10 cellular contexts compared by ENCODE assay signal in the genomic region with DNA sequence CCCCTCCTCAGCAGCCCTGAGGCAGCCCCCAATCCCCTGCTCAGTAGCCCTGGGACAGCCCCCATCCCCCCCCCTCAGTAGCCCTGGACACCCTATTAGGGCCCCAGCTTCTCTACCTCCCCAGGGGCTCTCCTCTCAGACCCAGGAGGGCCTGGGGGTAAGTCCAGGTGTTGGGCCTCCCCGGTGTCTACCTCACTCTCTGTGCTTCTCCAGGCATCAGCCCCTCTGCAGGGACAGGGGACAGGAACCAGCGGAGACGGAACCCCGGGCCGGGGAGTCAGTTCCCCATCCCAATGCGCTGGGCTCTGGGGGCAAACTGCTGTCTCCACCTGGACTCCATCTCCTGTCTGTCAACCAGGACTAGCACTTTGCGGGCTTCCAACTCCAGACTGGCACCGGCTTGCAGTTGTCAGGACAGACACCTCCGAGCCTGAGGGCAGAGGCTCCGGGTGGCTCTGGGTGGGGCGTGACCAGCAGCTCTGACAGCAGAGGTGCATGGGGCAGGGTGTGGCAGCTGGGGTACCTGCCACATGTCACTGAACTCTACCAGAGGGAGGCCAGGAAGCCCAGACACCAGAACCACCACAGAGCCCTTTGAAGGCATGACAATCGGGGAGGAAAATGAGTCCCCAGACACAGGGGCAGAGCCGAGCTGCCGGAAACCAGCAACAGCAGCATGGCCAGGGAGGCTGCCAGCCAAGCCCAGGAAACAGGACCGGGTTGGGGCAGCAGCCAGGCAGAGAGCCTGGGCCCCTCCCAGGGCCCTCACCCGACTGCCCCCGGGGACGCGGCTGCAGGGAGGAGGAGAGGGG. TPM values are rescaled to one million over a fixed set of nuclear protein-coding genes. Genes with fewer than 3 reads are reported as not detected.
DNase-seq lines count a peak whose midpoint lies in the region; ATAC-seq, FAIRE-seq and TF ChIP-seq lines count a peak whose summit lies in the region.
"Had no signal": no experiment of that assay in that cellular context is flagged by ENCODE, and none has a peak within 500 bp of the region (broad histone marks: within the 10 kb centered on the region; RNA-seq: fewer than 3 reads in every experiment).

No MANE protein-coding gene starts in this region.

- intact Hi-C loops in CD4-positive, alpha-beta T cell (cut with DNase I, micrococcal nuclease), result no loop called here
- intact Hi-C loops in psoas muscle (cut with DNase I), result no loop called here

- WGBS in psoas muscle, 3 donors, result 10 to 34% (median 16%) methylated on average over 15 to 19 of the region's 19 CpGs
- 29 to 39% (median 36%) methylated on average over 15 to 19 of the region's 19 CpGs for WGBS in small intestine, 3 donors

- H3K36me3 Mint-ChIP-seq in CD4-positive, alpha-beta T cell (ENCODE audit: low read depth), result no peaks in the 10 kb centered on the region
- H3K36me3 Mint-ChIP-seq in T-helper 1 cell treated with Interleukin-12 subunit alpha and Interleukin-12 subunit beta and Interleukin-4 antibody, amounts not matched to agents 30 μg/mL and 1 μg/mL, for 36 hours (ENCODE audit: low read depth), result no peaks in the 10 kb centered on the region

- H3K4me1 ChIP-seq in adipocyte (ENCODE audit: control insufficient read depth, insufficient read depth, low read length) (no peaks in the 10 kb centered on the region), psoas muscle (peaks cover 27% of the 10 kb centered on the region), small intestine (ENCODE audit: control insufficient read depth in 2 of 2, insufficient read depth in 1 of 2, low read depth in 1 of 2, low read length in 1 of 2) (no peaks in the 10 kb centered on the region)
- H3K4me1 ChIP-seq: parathyroid adenoma had no signal

- POLR2A ChIA-PET in CD4-positive, alpha-beta T cell (lab: Charles Lee), result interaction anchor here (1.4 kb wide), 1 partner anchor 11 kb away, joined by 4 read pairs; no protein-coding TSS in a partner anchor

- no peaks in the 10 kb centered on the region for H3K9me3 ChIP-seq in CD4-positive, alpha-beta T cell (ENCODE audit: control insufficient read depth, low read length)
- no peaks in the 10 kb centered on the region for H3K9me3 ChIP-seq in adipocyte (ENCODE audit: control insufficient read depth, low read length)
- no peaks in the 10 kb centered on the region for H3K9me3 ChIP-seq in psoas muscle
- H3K9me3 ChIP-seq in small intestine (ENCODE audit: control insufficient read depth, low read depth), result no peaks in the 10 kb centered on the region
- H3K9me3 ChIP-seq: testis had no signal

- H3K4me1 Mint-ChIP-seq in CD4-positive, alpha-beta T cell (ENCODE audit: low read depth), result peaks cover 11% of the 10 kb centered on the region
- H3K4me1 Mint-ChIP-seq in T-helper 1 cell treated with Interleukin-12 subunit alpha and Interleukin-12 subunit beta and Interleukin-4 antibody, amounts not matched to agents 30 μg/mL and 1 μg/mL, for 36 hours (ENCODE audit: low read depth), result peaks cover 6% of the 10 kb centered on the region

- peak; percentile 49 to 76 (median 61) for DNase-seq in CD4-positive, alpha-beta T cell
- DNase-seq in adipocyte (ENCODE audit: low read depth) (peak; percentile 21), psoas muscle (peak in 1 of 2 donors; percentile 78), small intestine (no peak), HCEC 1CT (no peak)
- DNase-seq: testis had no signal

- FAIRE-seq in small intestine (lab: Jason Lieb, UNC), result no peak

- H3K4me3 ChIP-seq in adipocyte (ENCODE audit: low read length), result no peak overlapping the region
- peak overlapping the region; percentile 39 for H3K4me3 ChIP-seq in psoas muscle
- no peak overlapping the region for H3K4me3 ChIP-seq in small intestine (ENCODE audit: low read depth in 1 of 2, low read length in 2 of 2)
- H3K4me3 ChIP-seq: testis had no signal

- peak; percentile 96 for ATAC-seq in CD4-positive, alpha-beta T cell (ENCODE audit: poor library complexity)
- ATAC-seq in psoas muscle (peak; percentile 52 to 79 (median 70)), HG03159 (IDR thresholded peaks at IDR 0.05; ENCODE audit: unreplicated experiment) (no peak), HG02973 (IDR thresholded peaks at IDR 0.05; ENCODE audit: unreplicated experiment) (no peak)

- peak overlapping the region; percentile 54 for H3K4me3 Mint-ChIP-seq in CD4-positive, alpha-beta T cell
- no peak overlapping the region for H3K4me3 Mint-ChIP-seq in T-helper 1 cell treated with Interleukin-12 subunit alpha and Interleukin-12 subunit beta and Interleukin-4 antibody, amounts not matched to agents 30 μg/mL and 1 μg/mL, for 36 hours

- H3K27ac Mint-ChIP-seq in CD4-positive, alpha-beta T cell, result peak overlapping the region; percentile 77
- peak overlapping the region; percentile 26 for H3K27ac Mint-ChIP-seq in T-helper 1 cell treated with Interleukin-12 subunit alpha and Interleukin-12 subunit beta and Interleukin-4 antibody, amounts not matched to agents 30 μg/mL and 1 μg/mL, for 36 hours

- CTCF ChIA-PET in CD4-positive, alpha-beta T cell (lab: Charles Lee), result interaction anchor here (1.8 kb wide), 1 partner anchor 11 kb away, joined by 6 read pairs; no protein-coding TSS in a partner anchor

- no peak overlapping the region for H3K27ac ChIP-seq in CD4-positive, alpha-beta T cell (ENCODE audit: low read depth, low read length)
- H3K27ac ChIP-seq in psoas muscle, result peak overlapping the region; percentile 2
- H3K27ac ChIP-seq in small intestine (ENCODE audit: low read depth in 1 of 2, low read length in 1 of 2), result no peak overlapping the region
- H3K27ac ChIP-seq: parathyroid adenoma, testis had no signal

- TF ChIP-seq CTCF in CD4-positive, alpha-beta T cell (IDR thresholded peaks at IDR 0.05), result no peak
- no peak for TF ChIP-seq CTCF in psoas muscle (IDR thresholded peaks at IDR 0.05)

- H3K27me3 Mint-ChIP-seq in CD4-positive, alpha-beta T cell, result no peaks in the 10 kb centered on the region
- H3K27me3 Mint-ChIP-seq in T-helper 1 cell treated with Interleukin-12 subunit alpha and Interleukin-12 subunit beta and Interleukin-4 antibody, amounts not matched to agents 30 μg/mL and 1 μg/mL, for 36 hours (ENCODE audit: low read depth), result no peaks in the 10 kb centered on the region

- H3K27me3 ChIP-seq in CD4-positive, alpha-beta T cell (ENCODE audit: control insufficient read depth, insufficient read depth, low read length), result no peaks in the 10 kb centered on the region
- H3K27me3 ChIP-seq in adipocyte (replicated peaks; ENCODE audit: control insufficient read depth, insufficient read depth, low read length) (peaks cover 46% of the 10 kb centered on the region), psoas muscle (ENCODE audit: insufficient read depth in 3 of 3, low read length in 2 of 3) (peaks cover 0 to 2% (median 0%) of the 10 kb centered on the region in 3 donors), small intestine (ENCODE audit: control insufficient read depth in 2 of 2, insufficient read depth in 2 of 2, low read length in 2 of 2) (no peaks in the 10 kb centered on the region)
- H3K27me3 ChIP-seq: testis had no signal

- H3K36me3 ChIP-seq in adipocyte (ENCODE audit: control insufficient read depth, insufficient read depth, low read length, severe bottlenecking) (no peaks in the 10 kb centered on the region), psoas muscle (ENCODE audit: insufficient read depth in 1 of 2, low read depth in 1 of 2) (no peaks in the 10 kb centered on the region), small intestine (ENCODE audit: control insufficient read depth in 2 of 2, insufficient read depth in 2 of 2, low read length in 2 of 2) (no peaks in the 10 kb centered on the region)

- no peak overlapping the region for H3K9ac ChIP-seq in adipocyte (ENCODE audit: low read length)
- H3K9ac ChIP-seq: parathyroid adenoma had no signal

- no peaks in the 10 kb centered on the region for H3K9me3 Mint-ChIP-seq in CD4-positive, alpha-beta T cell
- no peaks in the 10 kb centered on the region for H3K9me3 Mint-ChIP-seq in T-helper 1 cell treated with Interleukin-12 subunit alpha and Interleukin-12 subunit beta and Interleukin-4 antibody, amounts not matched to agents 30 μg/mL and 1 μg/mL, for 36 hours

RNA-seq across cellular contexts. Expression of a gene that starts 17.7 kb away (rescaled TPM):
- total RNA-seq in CD4-positive, alpha-beta T cell, result 10 to 100 TPM; 16.4 to 19.6 TPM
- 100 to 1,000 TPM; 140 to 233 (median 174) TPM for total RNA-seq in psoas muscle
- polyA plus RNA-seq in psoas muscle (100 to 1,000 TPM in 2 of 3 donors, 10 to 100 TPM in 1; 71.1 to 261 (median 154) TPM), small intestine (10 to 100 TPM; 56.0 to 78.5 (median 70.5) TPM)

Comparison
In these comparisons a context has a peak if more than half of its experiments do, and no peak if none do; other contexts are left out.
1. ATAC-seq: peak in CD4-positive, alpha-beta T cell (single experiment) and psoas muscle (4 of 4); none in HG03159 (single experiment) and HG02973 (single experiment).
2. DNase-seq: peak in CD4-positive, alpha-beta T cell (10 of 10) and adipocyte (single experiment); none in small intestine (single experiment) and HCEC 1CT (single experiment).
3. RNA of a gene that starts 17.7 kb away (total RNA-seq): 140 to 233 TPM in psoas muscle; 16.4 to 19.6 TPM in CD4-positive, alpha-beta T cell; every median in the first group is over 4 times any median in the second.